38 cellular contexts compared by ENCODE assay signal in the genomic region with DNA sequence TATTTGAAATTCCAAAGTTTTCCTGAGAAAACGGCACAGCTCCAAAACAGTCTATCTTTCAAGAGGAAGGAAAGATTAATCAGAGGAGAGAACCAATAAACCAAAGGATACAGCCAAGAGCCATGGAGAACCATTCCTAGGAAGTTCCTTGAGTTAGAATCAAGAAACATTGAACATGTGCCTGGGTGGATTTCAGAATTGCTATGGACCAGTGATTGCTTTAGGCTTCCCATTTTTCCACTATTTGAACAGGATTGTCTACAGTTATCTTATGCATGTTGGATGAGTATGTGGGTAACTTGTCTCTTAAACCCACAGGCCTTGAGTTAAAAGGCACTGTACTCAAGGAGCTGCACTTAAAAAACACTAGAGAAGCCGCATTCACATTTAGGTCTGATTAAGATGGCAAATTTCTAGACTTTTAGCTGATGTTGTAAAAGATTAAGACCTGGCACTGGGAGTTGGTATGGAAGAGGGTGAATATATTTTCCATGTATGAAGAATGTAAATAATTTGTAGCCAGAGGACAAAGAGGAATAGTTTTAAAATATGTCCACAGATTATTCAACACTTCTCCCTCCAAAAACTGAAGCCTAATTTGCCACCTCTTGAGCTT. TPM values are rescaled to one million over a fixed set of nuclear protein-coding genes. Genes with fewer than 3 reads are reported as not detected.
"Had no signal": no experiment of that assay in that cellular context is flagged by ENCODE, and none has a peak within 500 bp of the region (broad histone marks: within the 10 kb centered on the region; RNA-seq: fewer than 3 reads in every experiment).

No MANE protein-coding gene starts in this region.

- H3K36me3 ChIP-seq: MG63 had no signal

- H3K4me3 ChIP-seq: MG63 had no signal

- DNase-seq: Karpas-422, Kasumi-1, MG63, MM.1S, MV-4-11, NCI-H1048, NCI-H1092, NCI-H1092 treated with DMSO at 0.1 percent for 48 hours, NCI-H1105, NCI-H1105 treated with DMSO at 0.1 percent for 48 hours, NCI-H1417, NCI-H1417 treated with DMSO at 0.1 percent for 48 hours, NCI-H1436, NCI-H1436 treated with DMSO at 0.1 percent for 48 hours, NCI-H146, NCI-H1694, NCI-H1694 treated with DMSO at 0.1 percent for 48 hours, NCI-H187, NCI-H187 treated with DMSO at 0.1 percent for 48 hours, NCI-H1930, NCI-H2029, NCI-H2029 treated with DMSO at 0.1 percent for 48 hours, NCI-H2081, NCI-H2081 treated with DMSO at 0.1 percent for 48 hours, NCI-H2107, NCI-H2171, NCI-H2171 treated with DMSO at 0.1 percent for 48 hours, NCI-H2227 treated with DMSO at 0.1 percent for 48 hours, NCI-H226, NCI-H345, NCI-H446, NCI-H446 treated with DMSO at 0.1 percent for 48 hours, NCI-H510A, NCI-H510A treated with DMSO at 0.1 percent for 48 hours had no signal

- H3K27me3 ChIP-seq: MG63 had no signal

- H3K9me3 ChIP-seq: MG63 had no signal

RNA-seq across cellular contexts. Expression of a gene that starts 11.2 kb away (rescaled TPM):
- total RNA-seq: LHCN-M2, M059J, MCF 10A, NCI-H460 had no signal
